ENCODE assay signal across 8 cellular contexts in the genomic region with DNA sequence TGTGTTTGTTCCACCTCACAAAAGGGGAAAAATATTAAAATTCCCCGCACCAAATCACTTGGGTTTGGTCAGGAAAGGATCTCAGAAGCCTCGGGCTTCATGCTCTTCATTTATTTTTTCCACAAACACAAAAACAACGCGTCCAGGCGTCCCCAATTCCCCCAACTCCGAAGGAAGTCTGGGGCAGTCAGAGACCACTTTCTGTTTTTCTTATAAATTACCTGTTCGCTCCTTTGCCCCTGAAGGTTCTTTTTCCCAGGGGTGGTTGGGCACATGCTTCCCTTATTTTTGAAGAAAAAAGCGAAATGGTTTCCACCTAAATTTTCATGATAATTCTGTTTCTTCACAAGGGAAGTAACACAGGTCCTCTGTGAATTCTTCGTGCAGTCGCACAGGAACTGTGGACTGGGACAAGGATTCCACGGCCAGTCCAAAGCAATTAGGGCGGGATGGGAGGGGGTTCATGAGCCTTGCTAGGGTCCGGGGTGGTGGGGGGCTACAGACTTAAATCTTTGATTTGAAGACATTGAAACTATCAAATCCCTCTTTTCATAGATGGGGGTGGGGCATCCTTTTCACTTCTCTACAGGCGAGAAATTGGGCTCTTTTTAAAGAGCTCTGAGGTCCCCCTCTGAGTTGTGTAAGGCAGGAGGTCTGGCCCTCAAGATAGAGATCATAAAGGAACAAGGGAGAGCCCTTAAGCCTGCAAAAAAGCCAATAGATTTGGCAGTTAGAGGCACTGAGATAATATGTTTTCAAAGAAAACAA. TPM values are rescaled to one million over a fixed set of nuclear protein-coding genes. Genes with fewer than 3 reads are reported as not detected.
A peak's percentile ranks its signal among the peaks of the same experiment; 100 is the strongest.
DNase-seq lines count a peak whose midpoint lies in the region; ATAC-seq, FAIRE-seq and TF ChIP-seq lines count a peak whose summit lies in the region.

No MANE protein-coding gene starts in this region.

- H3K27ac ChIP-seq in K562 (ENCODE audit: extremely low read depth, low read depth, low read length) (peak overlapping the region; percentile 94), spleen (peak overlapping the region; percentile 93 to 100 (median 98))

- TF ChIP-seq EP300 in K562 (IDR thresholded peaks at IDR 0.05; ENCODE audit: low read length) = peak; percentile 46; the same call in 1 of the 2 replicates

- H2AFZ ChIP-seq in K562 (ENCODE audit: low read depth, low read length) = peak overlapping the region; percentile 75

- peaks cover 34% of the 10 kb centered on the region for H3K79me2 ChIP-seq in K562 (ENCODE audit: control insufficient read depth, insufficient read depth, low read length)

- POLR2A ChIA-PET in K562 (lab: Yijun Ruan, JAX) = interaction anchor here (0.5 to 23.0 kb wide), 26 partner anchors 11 to 1292 kb away, joined by 3 to 597 read pairs (median 4); a partner anchor contains a TSS

- H3K27me3 ChIP-seq in K562 (ENCODE audit: control insufficient read depth in 2 of 2, insufficient read depth in 2 of 2, low read length in 2 of 2) (no peaks in the 10 kb centered on the region), spleen (replicated peaks in 1 of 7) (no peaks in the 10 kb centered on the region)

- H3K4me1 ChIP-seq in K562 (replicated peaks in 1 of 2; ENCODE audit: control insufficient read depth in 2 of 2, insufficient read depth in 2 of 2, low read length in 2 of 2) (peaks cover under 1 to 25% of the 10 kb centered on the region in 2 experiments), spleen (peaks cover 8 to 44% (median 17%) of the 10 kb centered on the region in 6 donors)

- DNase-seq in AG10803 (ENCODE audit: low read depth) (peak; percentile 24), GF-D8 (lab: John Stamatoyannopoulos, UW) (peak; percentile 30), NOMO-1 treated with dmso at 0.1 percent for 144 hours (lab: John Stamatoyannopoulos, UW; ENCODE audit: unreplicated experiment) (peak; percentile 25), K562 (ENCODE audit: extremely low read depth in 1 of 4, low spot score in 3 of 4) (peak; percentile 67 to 78 (median 71)), inferior parietal cortex (ENCODE audit: extremely low spot score) (peak; percentile 65), spleen (no peak), NCI-H128 (lab: John Stamatoyannopoulos, UW; ENCODE audit: unreplicated experiment) (no peak)

- H3K9ac ChIP-seq in K562 (ENCODE audit: insufficient read depth in 1 of 2, low read depth in 2 of 2, low read length in 2 of 2) = peak overlapping the region; percentile 89 to 94

- no peaks in the 10 kb centered on the region for H3K9me1 ChIP-seq in K562 (ENCODE audit: control insufficient read depth, insufficient read depth, low read length)

- intact Hi-C loops in K562 (cut with micrococcal nuclease) = loop anchor here (1.0 to 2.0 kb wide), 6 partner anchors 30 to 160 kb away; a partner anchor contains a TSS
- intact Hi-C loops in spleen (cut with DNase I; ENCODE audit: low total_unique reads) = no loop called here

- CTCF ChIA-PET in K562 (lab: Yijun Ruan, JAX; ENCODE audit: low intra/inter-chr PET ratio) = interaction anchor here (0.6 kb wide), 1 partner anchor 99 kb away, joined by 3 read pairs; a partner anchor contains a TSS

- TF ChIP-seq POLR2A in K562 (conservative IDR thresholded peaks at IDR 0.05) = no peak
- TF ChIP-seq POLR2A in spleen (IDR thresholded peaks at IDR 0.05) = no peak

- no TSS peak for BruUV-seq in K562 (replicated peaks; lab: Mats Ljungman, UMichigan)

- ATAC-seq in K562 (peak; percentile 12; the same call in 2 of the 3 replicates), GM18907 (IDR thresholded peaks at IDR 0.05; ENCODE audit: unreplicated experiment) (no peak)

- H3K9me3 ChIP-seq in K562 (replicated peaks; ENCODE audit: control insufficient read depth, insufficient read depth, low read depth, low read length) (no peaks in the 10 kb centered on the region), spleen (no peaks in the 10 kb centered on the region)

- H3K4me3 ChIP-seq in AG10803 (ENCODE audit: low read length) (peak overlapping the region; percentile 77), K562 (peak overlapping the region; percentile 60), spleen (peak overlapping the region in 7 of 8 donors; percentile 53 to 79 (median 57))

- 0% methylated on average over 14 of the region's 14 CpGs for WGBS in K562 (ENCODE audit: insufficient coverage, low coverage, missing lambda C conversion rate)
- WGBS in spleen, 5 donors = 0 to 1% (median 0%) methylated on average over 14 of the region's 14 CpGs

- in situ Hi-C loops in K562 (cut with MboI) = no loop called here

- TF ChIP-seq RAD21 in K562 (CRISPR knock-in tag; conservative IDR thresholded peaks at IDR 0.05 in 1 of 2, IDR thresholded peaks at IDR 0.05 in 1 of 2) = no peak

- TF ChIP-seq CTCF in AG10803 (conservative IDR thresholded peaks at IDR 0.05; ENCODE audit: low read length) (no peak), K562 (IDR thresholded peaks at IDR 0.05 in 2 of 3, conservative IDR thresholded peaks at IDR 0.05 in 1 of 3; ENCODE audit: insufficient read depth in 2 of 3, low read depth in 1 of 3, low read length in 3 of 3) (peak in 1 of 3 experiments; percentile 1; a peak in 1 of 6 replicates), spleen (IDR thresholded peaks at IDR 0.05 in 8 of 11, conservative IDR thresholded peaks at IDR 0.05 in 3 of 11) (no peak)

- FAIRE-seq in K562 (lab: Jason Lieb, UNC) = peak; percentile 55

- H3K4me2 ChIP-seq in K562 (ENCODE audit: insufficient read depth, low read length) = peak overlapping the region; percentile 99

- no peaks in the 10 kb centered on the region for H4K20me1 ChIP-seq in K562 (replicated peaks; ENCODE audit: control insufficient read depth, insufficient read depth, low read length)

- H3K36me3 ChIP-seq in K562 (ENCODE audit: control insufficient read depth, insufficient read depth, low read length) (no peaks in the 10 kb centered on the region; the same call in 2 of the 3 replicates), spleen (no peaks in the 10 kb centered on the region)

TF ChIP-seq in K562, 482 proteins besides CTCF, POLR2A, EP300 and RAD21 (continues in another document):
- peak; percentile 71; the same call in 1 of the 2 replicates for TF ChIP-seq BACH1 (tag; IDR thresholded peaks at IDR 0.05)
- TF ChIP-seq DPF2 (IDR thresholded peaks at IDR 0.05) = peak; percentile 26; the same call in 1 of the 2 replicates
- TF ChIP-seq FOXJ2 (tag; IDR thresholded peaks at IDR 0.05) = peak; percentile 77
- TF ChIP-seq ZNF584 (CRISPR knock-in tag; IDR thresholded peaks at IDR 0.05; ENCODE audit: low read depth) = peak; percentile 74
- no peak for TF ChIP-seq MTF1 (CRISPR knock-in tag; IDR thresholded peaks at IDR 0.05; ENCODE audit: borderline replicate concordance)
- TF ChIP-seq ZNF174 (CRISPR knock-in tag; IDR thresholded peaks at IDR 0.05) = no peak
- TF ChIP-seq, protein P1, sequence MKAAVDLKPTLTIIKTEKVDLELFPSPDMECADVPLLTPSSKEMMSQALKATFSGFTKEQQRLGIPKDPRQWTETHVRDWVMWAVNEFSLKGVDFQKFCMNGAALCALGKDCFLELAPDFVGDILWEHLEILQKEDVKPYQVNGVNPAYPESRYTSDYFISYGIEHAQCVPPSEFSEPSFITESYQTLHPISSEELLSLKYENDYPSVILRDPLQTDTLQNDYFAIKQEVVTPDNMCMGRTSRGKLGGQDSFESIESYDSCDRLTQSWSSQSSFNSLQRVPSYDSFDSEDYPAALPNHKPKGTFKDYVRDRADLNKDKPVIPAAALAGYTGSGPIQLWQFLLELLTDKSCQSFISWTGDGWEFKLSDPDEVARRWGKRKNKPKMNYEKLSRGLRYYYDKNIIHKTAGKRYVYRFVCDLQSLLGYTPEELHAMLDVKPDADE (conservative IDR thresholded peaks at IDR 0.05; ENCODE audit: control insufficient read depth, low read depth, low read length) = no peak
- no peak for TF ChIP-seq ZSCAN32 (CRISPR knock-in tag; IDR thresholded peaks at IDR 0.05)
- peak; percentile 82 for TF ChIP-seq CEBPB (tag; IDR thresholded peaks at IDR 0.05)
- peak; percentile 64 for TF ChIP-seq POU5F1 (IDR thresholded peaks at IDR 0.05; ENCODE audit: borderline replicate concordance, low read depth, low read length, partially characterized antibody)
- no peak for TF ChIP-seq DNMT1 (IDR thresholded peaks at IDR 0.05)
- TF ChIP-seq ZFP1 (CRISPR knock-in tag; IDR thresholded peaks at IDR 0.05) = no peak
- 0 out of 2 replicates have a peak, but pooled peaks have one; percentile 7 for TF ChIP-seq MXI1 (IDR thresholded peaks at IDR 0.05; ENCODE audit: low read depth, low read length)
- no peak for TF ChIP-seq SNRNP70 (optimal IDR thresholded peaks at IDR 0.05; ENCODE audit: low read depth, low read length)
- TF ChIP-seq ARID1B (IDR thresholded peaks at IDR 0.05) = peak; percentile 19; the same call in 1 of the 2 replicates

RNA-seq across cellular contexts. Expression of a gene that starts 30.5 kb away (rescaled TPM):
- total RNA-seq in K562 (2011; cell fraction: chromatin; rRNA removed; ENCODE audit: low replicate concordance) = 2.3 and 3.3 TPM in 2 replicates
- total RNA-seq in K562 (2011; cell fraction: nucleolus; rRNA removed) = 1.3 and 2.2 TPM in 2 replicates
- total RNA-seq in K562 (2011; cell fraction: nucleoplasm; rRNA removed) = 2.1 and 3.3 TPM in 2 replicates
- 0.14 and 0.73 TPM in 2 replicates for total RNA-seq in K562 (2014; rRNA removed)
- total RNA-seq in K562 (2014; rRNA removed; fragmentation: Illumina TruSeq; extraction: Trizol) = 0.76 and 1.1 TPM in 2 replicates
- 1.2 and 1.3 TPM in 2 replicates for total RNA-seq in K562 (2015; rRNA removed; fragmentation: Illumina TruSeq; extraction: Trizol)
- 0.58 and 0.98 TPM in 2 replicates for total RNA-seq in K562 (2021)
- 0.54 and 1.1 TPM in 2 replicates for polyA plus RNA-seq in K562 (2011; rRNA removed)
- polyA plus RNA-seq in K562 (2011; cell fraction: cytosol; rRNA removed) = 0.66 and 0.88 TPM in 2 replicates
- 0.65 and 0.95 TPM in 2 replicates for polyA plus RNA-seq in K562 (2011; cell fraction: nucleus; rRNA removed)
- 1.8 and 2.4 TPM in 2 replicates for polyA plus RNA-seq in K562 (2012)
- polyA plus RNA-seq in K562 (2014; fragmentation: Illumina TruSeq; extraction: Trizol) = 0.78 and 0.89 TPM in 2 replicates
- polyA plus RNA-seq in K562 (2014; fragmentation: Nextera tagmentation; extraction: Ambion mirVana) = under 1 TPM; 0.17 to 0.31 TPM
- 0.84 and 1.2 TPM in 2 replicates for polyA plus RNA-seq in K562 (2014; rRNA removed)
- 1.3 and 1.7 TPM in 2 replicates for polyA minus RNA-seq in K562 (2011; rRNA and poly(A)+ RNA removed)
- 0.95 TPM in 1 of 2 replicates, not detected in the other for polyA minus RNA-seq in K562 (2011; cell fraction: cytosol; rRNA and poly(A)+ RNA removed)
- polyA minus RNA-seq in K562 (2011; cell fraction: nucleus; rRNA and poly(A)+ RNA removed) = 0.44 and 0.94 TPM in 2 replicates
- total RNA-seq in spleen = 10 to 100 TPM; 12.4 to 30.3 (median 19.0) TPM
- 1 to 10 TPM; 2.4 to 3.5 (median 2.8) TPM for polyA plus RNA-seq in spleen

Comparison
In these comparisons a context has a peak if more than half of its experiments do, and no peak if none do; other contexts are left out.
1. DNase-seq: peak in AG10803 (single experiment), GF-D8 (single experiment), NOMO-1 treated with dmso at 0.1 percent for 144 hours (single experiment), K562 (4 of 4) and inferior parietal cortex (single experiment); none in spleen (single experiment) and NCI-H128 (single experiment).
2. Peak in every context shown above with its lines, with median percentiles within 50 percentile points of each other: H3K4me3 ChIP-seq.